ENCODE assay signal across 8 cellular contexts in the genomic region with DNA sequence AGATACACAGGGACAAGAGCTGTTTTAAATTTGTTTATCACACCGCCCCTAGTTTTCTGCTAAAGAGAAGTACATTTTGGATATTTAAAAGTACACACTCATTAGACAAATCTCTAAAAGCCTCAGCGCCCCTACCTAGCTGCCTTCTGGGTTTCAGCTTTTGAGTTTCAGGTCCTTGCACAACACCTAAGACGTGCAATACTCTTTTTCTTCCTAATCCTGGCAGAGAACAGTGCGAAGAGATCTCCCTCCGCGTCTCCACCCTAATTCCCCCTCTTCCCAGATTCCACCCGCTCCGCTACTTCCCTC. TPM values are rescaled to one million over a fixed set of nuclear protein-coding genes. Genes with fewer than 3 reads are reported as not detected.
DNase-seq lines count a peak whose midpoint lies in the region; ATAC-seq and TF ChIP-seq lines count a peak whose summit lies in the region.

No MANE protein-coding gene starts in this region.

- no peaks in the 10 kb centered on the region for H3K9me3 ChIP-seq in BLaER1

- H3K27me3 ChIP-seq in BLaER1 = peaks cover 63% of the 10 kb centered on the region

- peak; percentile 23 for ATAC-seq in GM19452 (IDR thresholded peaks at IDR 0.05; ENCODE audit: unreplicated experiment)
- ATAC-seq in HG03521 (IDR thresholded peaks at IDR 0.05; ENCODE audit: unreplicated experiment) = peak; percentile 4

- no peaks in the 10 kb centered on the region for H3K9me3 Mint-ChIP-seq in dendritic cell treated with granulocyte-macrophage colony-stimulating factor and Interleukin-4, amounts not matched to agents 40 ng/mL and 50 ng/mL, for 4 days
- no peaks in the 10 kb centered on the region for H3K9me3 Mint-ChIP-seq in osteocyte (ENCODE audit: unreplicated experiment)

- H3K36me3 ChIP-seq in BLaER1 = no peaks in the 10 kb centered on the region

- peak overlapping the region; percentile 76 for H3K4me3 Mint-ChIP-seq in dendritic cell treated with granulocyte-macrophage colony-stimulating factor and Interleukin-4, amounts not matched to agents 40 ng/mL and 50 ng/mL, for 4 days
- H3K4me3 Mint-ChIP-seq in osteocyte (ENCODE audit: unreplicated experiment) = peak overlapping the region; percentile 89

- intact Hi-C loops in dendritic cell treated with granulocyte-macrophage colony-stimulating factor and Interleukin-4, amounts not matched to agents 40 ng/mL and 50 ng/mL, for 4 days (cut with micrococcal nuclease) = loop anchor here (5.0 to 10.0 kb wide), 2 partner anchors 276 to 334 kb away; partner anchors contain the start of genes BORA, DIS3, MZT1 and PIBF1

- H3K27ac ChIP-seq in BLaER1 = no peak overlapping the region

- DNase-seq in osteocyte (ENCODE audit: extremely low spot score, unreplicated experiment) (no peak), NK-92 (lab: John Stamatoyannopoulos, UW; ENCODE audit: unreplicated experiment) (no peak), DMS53 treated with DMSO at 0.1 percent for 48 hours (lab: John Stamatoyannopoulos, UW; ENCODE audit: unreplicated experiment) (no peak)
- no peak for DNase-seq in NK-92 treated with Interleukin-12 subunit alpha and Interleukin-12 subunit beta, amount 100 ng/mL, for 24 hours (lab: John Stamatoyannopoulos, UW)

- H3K4me1 ChIP-seq in BLaER1 = peaks cover 8% of the 10 kb centered on the region; the same call in 1 of the 2 replicates

- H3K36me3 Mint-ChIP-seq in dendritic cell treated with granulocyte-macrophage colony-stimulating factor and Interleukin-4, amounts not matched to agents 40 ng/mL and 50 ng/mL, for 4 days (ENCODE audit: low read depth) = peaks cover 10% of the 10 kb centered on the region
- H3K36me3 Mint-ChIP-seq in osteocyte (ENCODE audit: unreplicated experiment) = peaks cover 3% of the 10 kb centered on the region

- peaks cover 20% of the 10 kb centered on the region for H4K20me1 ChIP-seq in BLaER1

- peaks cover 18% of the 10 kb centered on the region for H3K4me1 Mint-ChIP-seq in dendritic cell treated with granulocyte-macrophage colony-stimulating factor and Interleukin-4, amounts not matched to agents 40 ng/mL and 50 ng/mL, for 4 days (ENCODE audit: low read depth)
- peaks cover 25% of the 10 kb centered on the region for H3K4me1 Mint-ChIP-seq in osteocyte (ENCODE audit: unreplicated experiment)

- H3K27me3 Mint-ChIP-seq in dendritic cell treated with granulocyte-macrophage colony-stimulating factor and Interleukin-4, amounts not matched to agents 40 ng/mL and 50 ng/mL, for 4 days = peaks cover 47% of the 10 kb centered on the region
- peaks cover 9% of the 10 kb centered on the region for H3K27me3 Mint-ChIP-seq in osteocyte (ENCODE audit: unreplicated experiment)

- peak overlapping the region; percentile 98 for H3K4me2 ChIP-seq in BLaER1

- TF ChIP-seq CTCF in osteocyte (IDR thresholded peaks at IDR 0.05) = no peak

- H3K4me3 ChIP-seq in BLaER1 = peak overlapping the region; percentile 74

- peak overlapping the region; percentile 48 for H3K27ac Mint-ChIP-seq in dendritic cell treated with granulocyte-macrophage colony-stimulating factor and Interleukin-4, amounts not matched to agents 40 ng/mL and 50 ng/mL, for 4 days
- peak overlapping the region; percentile 2 for H3K27ac Mint-ChIP-seq in osteocyte (ENCODE audit: unreplicated experiment)

- no peak overlapping the region for H3K9ac ChIP-seq in BLaER1

RNA-seq across cellular contexts. Expression of gene KLF5, which starts 0.4 kb away (rescaled TPM):
- total RNA-seq in osteocyte = 2.1 and 2.6 TPM in 2 replicates
